In genomic region chr2:98187194-98187593, GRCh38 we compare ENCODE assay signal across 11 cellular contexts.
"Had no signal": no experiment of that assay in that cellular context is flagged by ENCODE, and none has a peak within 500 bp of the region (broad histone marks: within the 10 kb centered on the region; RNA-seq: fewer than 3 reads in every experiment).

No MANE protein-coding gene starts in this region.

- H3K9ac ChIP-seq: GM23248 had no signal

- H3K36me3 ChIP-seq: HAP-1 had no signal

- H3K27ac Mint-ChIP-seq: GM23338, H9, HFFc6 had no signal

- DNase-seq: GM23248, GOT3, H7, H9, HCEC 1CT, HFFc6 had no signal

- H3K4me3 Mint-ChIP-seq: GM23338, H9, HFFc6 had no signal

- H3K4me3 ChIP-seq: GM23248, GM23338, HAP-1 had no signal

- H3K4me2 ChIP-seq: GM23338 had no signal

- H3K4me1 Mint-ChIP-seq: GM23338, H9 had no signal

- H3K9me3 Mint-ChIP-seq: GM23338, H9, HFFc6 had no signal

- H3K27ac ChIP-seq: GM23248 had no signal

- ATAC-seq: GM23338, HCT116 had no signal

- H2AFZ ChIP-seq: GM23248, GM23338 had no signal

- FAIRE-seq: H1, H54 had no signal

- H3K4me1 ChIP-seq: HAP-1 had no signal
